16 cellular contexts compared by ENCODE assay signal in the genomic region with DNA sequence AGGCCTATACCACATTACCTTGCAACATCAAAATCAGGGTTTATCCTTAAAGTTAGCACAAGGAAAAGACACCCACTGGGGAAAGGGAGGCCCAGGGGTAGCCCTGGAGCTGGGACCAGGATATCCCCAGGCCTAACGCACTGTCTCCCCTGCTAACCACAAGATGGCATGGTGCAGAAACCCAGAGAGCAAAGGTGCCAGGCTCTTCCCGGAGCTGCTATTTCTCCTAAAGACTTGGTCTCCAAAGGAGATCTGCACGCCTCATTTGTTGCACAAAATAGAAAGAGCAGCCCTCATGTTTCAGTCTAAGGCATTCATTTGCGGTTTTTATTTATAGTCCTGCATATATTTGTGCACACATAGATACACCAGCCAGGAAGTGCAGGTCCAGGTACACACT.
DNase-seq lines count a peak whose midpoint lies in the region; ATAC-seq, FAIRE-seq and TF ChIP-seq lines count a peak whose summit lies in the region.
"Had no signal": no experiment of that assay in that cellular context is flagged by ENCODE, and none has a peak within 500 bp of the region (broad histone marks: within the 10 kb centered on the region; RNA-seq: fewer than 3 reads in every experiment).

No MANE protein-coding gene starts in this region.

- H3K27me3 ChIP-seq in MM.1S (replicated peaks; ENCODE audit: insufficient read depth, low read length) (no peaks in the 10 kb centered on the region), layer of hippocampus (ENCODE audit: control insufficient read depth, insufficient read depth, low read length) (no peaks in the 10 kb centered on the region)
- H3K27me3 ChIP-seq: brain microvascular endothelial cell, sigmoid colon had no signal

- H3K4me1 ChIP-seq in A549 = peaks cover 44% of the 10 kb centered on the region
- H3K4me1 ChIP-seq in MM.1S (ENCODE audit: low read length) = peaks cover 16% of the 10 kb centered on the region
- H3K4me1 ChIP-seq: lower lobe of right lung, sigmoid colon had no signal

- 0 out of 5 replicates have a peak, but pooled peaks of 1 of the 2 experiments have one; percentile 5 for TF ChIP-seq RAD21 in A549 (conservative IDR thresholded peaks at IDR 0.05 in 1 of 2, IDR thresholded peaks at IDR 0.05 in 1 of 2)

- no peak for TF ChIP-seq EP300 in A549 (IDR thresholded peaks at IDR 0.05)

- H3K79me2 ChIP-seq in MM.1S (ENCODE audit: low read length) = peaks cover 98% of the 10 kb centered on the region

- H3K9me2 ChIP-seq in MM.1S (replicated peaks; ENCODE audit: insufficient read depth, low read length) = no peaks in the 10 kb centered on the region

- H3K9ac ChIP-seq in MM.1S (ENCODE audit: low read length) = no peak overlapping the region

- H3K36me3 Mint-ChIP-seq in activated T-helper 1 cell treated with anti-CD3 and anti-CD28 coated beads, Interleukin-12 subunit alpha, Interleukin-12 subunit beta, Interleukin-2, Interleukin-4 antibody, amounts not matched to agents 30 ng/mL and 10 ng/mL and 1 ng/mL, durations not matched to agents 14 hours and 24 hours and 36 hours (ENCODE audit: low read depth) = no peaks in the 10 kb centered on the region
- H3K36me3 Mint-ChIP-seq: natural killer cell treated with Interleukin-12 subunit alpha and Interleukin-12 subunit beta and Interleukin-15 and Interleukin-18, amount 100 ng/mL, for 72 hours; stimulated activated naive B cell treated with anti-CD40 and anti-IgM and Interleukin-4, amounts not matched to agents 10 μg/mL and 1 μg/mL and 100 μg/mL, for 72 hours had no signal

- H3K4me3 Mint-ChIP-seq in activated T-helper 1 cell treated with anti-CD3 and anti-CD28 coated beads, Interleukin-12 subunit alpha, Interleukin-12 subunit beta, Interleukin-2, Interleukin-4 antibody, amounts not matched to agents 30 ng/mL and 10 ng/mL and 1 ng/mL, durations not matched to agents 14 hours and 24 hours and 36 hours = no peak overlapping the region
- H3K4me3 Mint-ChIP-seq: natural killer cell treated with Interleukin-12 subunit alpha and Interleukin-12 subunit beta and Interleukin-15 and Interleukin-18, amount 100 ng/mL, for 72 hours; stimulated activated naive B cell treated with anti-CD40 and anti-IgM and Interleukin-4, amounts not matched to agents 10 μg/mL and 1 μg/mL and 100 μg/mL, for 72 hours had no signal

- POLR2A ChIA-PET in A549 (lab: Yijun Ruan, JAX) = no interaction called here

- no peak for FAIRE-seq in A549 (lab: Jason Lieb, UNC)

- no peaks in the 10 kb centered on the region for H3K36me3 ChIP-seq in MM.1S (replicated peaks; ENCODE audit: insufficient read depth, low read length)
- H3K36me3 ChIP-seq: brain microvascular endothelial cell, lower lobe of right lung, sigmoid colon had no signal

- H3K4me2 ChIP-seq in A549 (no peak overlapping the region), MM.1S (ENCODE audit: low read depth, low read length) (peak overlapping the region; percentile 18; the same call in 1 of the 2 replicates)

- no peaks in the 10 kb centered on the region for H3F3A ChIP-seq in MM.1S (ENCODE audit: insufficient read depth, low read length)

- H3K27ac ChIP-seq in A549 (peak overlapping the region in 1 of 2 experiments; percentile 19; a peak in 1 of 6 replicates), MM.1S (ENCODE audit: low read length) (no peak overlapping the region), layer of hippocampus (ENCODE audit: low read depth, low read length) (peak overlapping the region; percentile 46)
- H3K27ac ChIP-seq: brain microvascular endothelial cell, lower lobe of right lung, sigmoid colon had no signal

- ATAC-seq in A549 (peak; percentile 41 to 56; a peak in 4 of 6 replicates), HG03095 (IDR thresholded peaks at IDR 0.05; ENCODE audit: unreplicated experiment) (no peak), GM21526 (IDR thresholded peaks at IDR 0.05; ENCODE audit: low FRiP score, unreplicated experiment) (no peak)
- ATAC-seq: lower lobe of right lung; stimulated activated naive B cell treated with anti-CD40 and anti-IgM and Interleukin-4, amounts not matched to agents 10 μg/mL and 1 μg/mL and 100 μg/mL, for 72 hours had no signal

- peaks cover 19% of the 10 kb centered on the region for H4K20me1 ChIP-seq in MM.1S (ENCODE audit: insufficient read depth, low read length)

- no peaks in the 10 kb centered on the region for H3K27me3 Mint-ChIP-seq in activated T-helper 1 cell treated with anti-CD3 and anti-CD28 coated beads, Interleukin-12 subunit alpha, Interleukin-12 subunit beta, Interleukin-2, Interleukin-4 antibody, amounts not matched to agents 30 ng/mL and 10 ng/mL and 1 ng/mL, durations not matched to agents 14 hours and 24 hours and 36 hours (ENCODE audit: insufficient read depth)

- H3K9me3 ChIP-seq in A549 (peaks cover 3% of the 10 kb centered on the region; the same call in 2 of the 3 replicates), MM.1S (replicated peaks; ENCODE audit: insufficient read depth, low read length) (no peaks in the 10 kb centered on the region)
- H3K9me3 ChIP-seq: lower lobe of right lung, sigmoid colon had no signal

- H2AFZ ChIP-seq in MM.1S (ENCODE audit: low read length) = no peak overlapping the region

- CTCF ChIA-PET in A549 (lab: Yijun Ruan, JAX) = interaction anchor here (0.7 to 5.5 kb wide), 3 partner anchors 10 to 164 kb away, joined by 3 to 43 read pairs (median 3); no protein-coding TSS in a partner anchor

- no peak overlapping the region for H3K27ac Mint-ChIP-seq in activated T-helper 1 cell treated with anti-CD3 and anti-CD28 coated beads, Interleukin-12 subunit alpha, Interleukin-12 subunit beta, Interleukin-2, Interleukin-4 antibody, amounts not matched to agents 30 ng/mL and 10 ng/mL and 1 ng/mL, durations not matched to agents 14 hours and 24 hours and 36 hours
- H3K27ac Mint-ChIP-seq: natural killer cell treated with Interleukin-12 subunit alpha and Interleukin-12 subunit beta and Interleukin-15 and Interleukin-18, amount 100 ng/mL, for 72 hours; stimulated activated naive B cell treated with anti-CD40 and anti-IgM and Interleukin-4, amounts not matched to agents 10 μg/mL and 1 μg/mL and 100 μg/mL, for 72 hours had no signal

- WGBS in A549 (ENCODE audit: missing lambda C conversion rate) = 73% methylated on average over 4 of the region's 4 CpGs

- DNase-seq in A549 (ENCODE audit: low read depth in 1 of 2, low spot score in 1 of 2) (no peak), MM.1S (peak; percentile 28), NCI-H526 (lab: John Stamatoyannopoulos, UW) (peak; percentile 46 to 79)
- no peak for DNase-seq in effector CD8-positive, alpha-beta T cell (lab: John Stamatoyannopoulos, UW)
- DNase-seq in activated T-helper 1 cell treated with anti-CD3 and anti-CD28 coated beads, Interleukin-12 subunit alpha, Interleukin-12 subunit beta, Interleukin-2, Interleukin-4 antibody, amounts not matched to agents 30 ng/mL and 10 ng/mL and 1 ng/mL, durations not matched to agents 14 hours and 24 hours and 36 hours (ENCODE audit: low spot score) = no peak
- DNase-seq: brain microvascular endothelial cell; Calu3; IMR-90; lower lobe of right lung; NCI-H1105; sigmoid colon; stimulated activated naive B cell treated with anti-CD40 and anti-IgM and Interleukin-4, amounts not matched to agents 10 μg/mL and 1 μg/mL and 100 μg/mL, for 72 hours had no signal

- H3K9me3 Mint-ChIP-seq in activated T-helper 1 cell treated with anti-CD3 and anti-CD28 coated beads, Interleukin-12 subunit alpha, Interleukin-12 subunit beta, Interleukin-2, Interleukin-4 antibody, amounts not matched to agents 30 ng/mL and 10 ng/mL and 1 ng/mL, durations not matched to agents 14 hours and 24 hours and 36 hours = no peaks in the 10 kb centered on the region
- H3K9me3 Mint-ChIP-seq: natural killer cell treated with Interleukin-12 subunit alpha and Interleukin-12 subunit beta and Interleukin-15 and Interleukin-18, amount 100 ng/mL, for 72 hours had no signal

- TF ChIP-seq POLR2A in A549 (IDR thresholded peaks at IDR 0.05; ENCODE audit: low read length) = no peak

- H3K4me3 ChIP-seq in A549 (no peak overlapping the region), MM.1S (ENCODE audit: low read length) (0 out of 2 replicates have a peak overlapping the region, but pooled peaks have one; percentile 18)
- H3K4me3 ChIP-seq: lower lobe of right lung, sigmoid colon had no signal

- no peaks in the 10 kb centered on the region for H3K4me1 Mint-ChIP-seq in activated T-helper 1 cell treated with anti-CD3 and anti-CD28 coated beads, Interleukin-12 subunit alpha, Interleukin-12 subunit beta, Interleukin-2, Interleukin-4 antibody, amounts not matched to agents 30 ng/mL and 10 ng/mL and 1 ng/mL, durations not matched to agents 14 hours and 24 hours and 36 hours (ENCODE audit: low read depth)
- H3K4me1 Mint-ChIP-seq: stimulated activated naive B cell treated with anti-CD40 and anti-IgM and Interleukin-4, amounts not matched to agents 10 μg/mL and 1 μg/mL and 100 μg/mL, for 72 hours had no signal

- TF ChIP-seq CTCF in A549 (IDR thresholded peaks at IDR 0.05) = no peak; the same call in 2 of the 3 replicates
- TF ChIP-seq CTCF in MM.1S (IDR thresholded peaks at IDR 0.05; ENCODE audit: low read length) = no peak

- intact Hi-C loops in activated T-helper 1 cell treated with anti-CD3 and anti-CD28 coated beads, Interleukin-12 subunit alpha, Interleukin-12 subunit beta, Interleukin-2, Interleukin-4 antibody, amounts not matched to agents 30 ng/mL and 10 ng/mL and 1 ng/mL, durations not matched to agents 14 hours and 24 hours and 36 hours (cut with micrococcal nuclease) = no loop called here

TF ChIP-seq in A549, 52 proteins besides CTCF, POLR2A, EP300 and RAD21:
- no peak for TF ChIP-seq MAZ (IDR thresholded peaks at IDR 0.05; ENCODE audit: borderline replicate concordance, low read depth, low read length)
- TF ChIP-seq SMC3 (IDR thresholded peaks at IDR 0.05) = peak; percentile 19; the same call in 1 of the 3 replicates
TF ChIP-seq in A549: peak in this region for 1.

Comparison
In these comparisons a context has a peak if more than half of its experiments do, and no peak if none do; other contexts are left out.
1. ATAC-seq: peak in A549 (2 of 2); none in HG03095 (single experiment) and GM21526 (single experiment).
2. DNase-seq: peak in MM.1S (single experiment) and NCI-H526 (2 of 2); none in A549 (0 of 2), effector CD8-positive, alpha-beta T cell (single experiment) and activated T-helper 1 cell treated with anti-CD3 and anti-CD28 coated beads, Interleukin-12 subunit alpha, Interleukin-12 subunit beta, Interleukin-2, Interleukin-4 antibody, amounts not matched to agents 30 ng/mL and 10 ng/mL and 1 ng/mL, durations not matched to agents 14 hours and 24 hours and 36 hours (single experiment).